ENCODE assay signal across 17 cellular contexts in the genomic region with DNA sequence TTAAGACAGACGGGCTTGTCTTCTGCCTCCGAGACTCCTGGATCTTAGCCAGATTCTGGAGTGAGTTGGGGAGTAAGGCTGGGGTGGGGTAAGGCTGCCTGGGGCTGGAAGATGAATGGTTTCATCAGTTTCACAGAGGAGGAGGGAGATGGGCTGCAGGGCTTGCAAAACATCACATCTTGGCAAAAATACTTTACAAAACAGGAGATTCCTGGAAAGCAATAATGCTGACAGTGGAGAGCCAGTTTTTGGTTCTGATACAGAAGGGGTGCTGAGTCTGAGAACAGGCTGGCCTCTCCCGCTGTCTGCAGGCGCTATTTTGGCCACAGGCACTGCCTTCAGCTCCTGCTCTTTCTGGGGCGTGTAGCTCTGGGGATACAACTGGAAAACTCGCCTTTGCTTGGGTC.
A peak's percentile ranks its signal among the peaks of the same experiment; 100 is the strongest.
DNase-seq lines count a peak whose midpoint lies in the region; ATAC-seq, FAIRE-seq and TF ChIP-seq lines count a peak whose summit lies in the region.
"Had no signal": no experiment of that assay in that cellular context is flagged by ENCODE, and none has a peak within 500 bp of the region (broad histone marks: within the 10 kb centered on the region; RNA-seq: fewer than 3 reads in every experiment).

No MANE protein-coding gene starts in this region.

- peak; percentile 25 for DNase-seq in GM03348 (ENCODE audit: low spot score)
- DNase-seq in bronchial epithelial cell (ENCODE audit: low read depth): peak; percentile 3
- peak; percentile 61 for DNase-seq in left ventricle myocardium superior
- peak; percentile 51 to 72 (median 59) for DNase-seq in ovary
- no peak for DNase-seq in DMS114 treated with DMSO at 0.1 percent for 48 hours (lab: John Stamatoyannopoulos, UW; ENCODE audit: unreplicated experiment)
- no peak for DNase-seq in NCI-H774 (lab: John Stamatoyannopoulos, UW)
- DNase-seq in activated CD4-positive, alpha-beta T cell treated with anti-CD3 and anti-CD28 coated beads, Interleukin-2, amount 10 ng/mL, durations not matched to agents 7 days and 5 days: no peak
- DNase-seq: activated CD4-positive, alpha-beta T cell treated with anti-CD3 and anti-CD28 coated beads, Interleukin-2, amount 50 U/mL, for 48 hours; DMS53; endodermal cell; mesendoderm; NCI-H2081; pancreas; stimulated activated CD4-positive, alpha-beta T cell treated with anti-CD3 and anti-CD28 coated beads, Interleukin-15, amount 100 ng/mL, for 24 hours had no signal

- POLR2A ChIA-PET in activated CD4-positive, alpha-beta T cell treated with anti-CD3 and anti-CD28 coated beads, Interleukin-2, amount 10 ng/mL, durations not matched to agents 7 days and 5 days (lab: Charles Lee): no interaction called here

- H3K9me3 Mint-ChIP-seq in activated CD4-positive, alpha-beta T cell treated with anti-CD3 and anti-CD28 coated beads, Interleukin-2, amount 10 ng/mL, durations not matched to agents 7 days and 5 days: peaks cover 6% of the 10 kb centered on the region
- H3K9me3 Mint-ChIP-seq: activated T-helper 17 cell treated with anti-CD3 and anti-CD28 coated beads, Interleukin-2, amount 50 U/mL, for 72 hours had no signal

- FAIRE-seq in bronchial epithelial cell (lab: Jason Lieb, UNC): no peak
- FAIRE-seq: pancreas had no signal

- TF ChIP-seq EP300 in ovary (IDR thresholded peaks at IDR 0.05): no peak

- intact Hi-C loops in left ventricle myocardium superior (cut with micrococcal nuclease): no loop called here
- intact Hi-C loops in ovary (cut with DNase I): no loop called here

- CTCF ChIA-PET in activated CD4-positive, alpha-beta T cell treated with anti-CD3 and anti-CD28 coated beads, Interleukin-2, amount 10 ng/mL, durations not matched to agents 7 days and 5 days (lab: Charles Lee): no interaction called here

- TF ChIP-seq POLR2A in ovary (IDR thresholded peaks at IDR 0.05): no peak

- no peaks in the 10 kb centered on the region for H3K27me3 Mint-ChIP-seq in activated CD4-positive, alpha-beta T cell treated with anti-CD3 and anti-CD28 coated beads, Interleukin-2, amount 10 ng/mL, durations not matched to agents 7 days and 5 days
- H3K27me3 Mint-ChIP-seq: activated T-helper 17 cell treated with anti-CD3 and anti-CD28 coated beads, Interleukin-2, amount 50 U/mL, for 72 hours had no signal

- H3K27me3 ChIP-seq in bronchial epithelial cell (ENCODE audit: control insufficient read depth, insufficient read depth, low read length) (no peaks in the 10 kb centered on the region), ovary (no peaks in the 10 kb centered on the region)
- H3K27me3 ChIP-seq: pancreas had no signal

- no peaks in the 10 kb centered on the region for H3K9me3 ChIP-seq in ovary
- H3K9me3 ChIP-seq: pancreas, thoracic aorta had no signal

- H3K27ac Mint-ChIP-seq in activated CD4-positive, alpha-beta T cell treated with anti-CD3 and anti-CD28 coated beads, Interleukin-2, amount 10 ng/mL, durations not matched to agents 7 days and 5 days: no peak overlapping the region
- H3K27ac Mint-ChIP-seq: activated T-helper 17 cell treated with anti-CD3 and anti-CD28 coated beads, Interleukin-2, amount 50 U/mL, for 72 hours; endodermal cell had no signal

- no peaks in the 10 kb centered on the region for H3K36me3 ChIP-seq in bronchial epithelial cell (ENCODE audit: control insufficient read depth, insufficient read depth, low read length)
- H3K36me3 ChIP-seq in ovary: no peaks in the 10 kb centered on the region
- H3K36me3 ChIP-seq: pancreas, thoracic aorta had no signal

- H3K4me1 Mint-ChIP-seq in activated CD4-positive, alpha-beta T cell treated with anti-CD3 and anti-CD28 coated beads, Interleukin-2, amount 10 ng/mL, durations not matched to agents 7 days and 5 days: peaks cover 2% of the 10 kb centered on the region
- H3K4me1 Mint-ChIP-seq: endodermal cell had no signal

- H3K36me3 Mint-ChIP-seq in activated CD4-positive, alpha-beta T cell treated with anti-CD3 and anti-CD28 coated beads, Interleukin-2, amount 10 ng/mL, durations not matched to agents 7 days and 5 days (ENCODE audit: low read depth): no peaks in the 10 kb centered on the region

- 6 to 13% (median 9%) methylated on average over 6 of the region's 6 CpGs for WGBS in ovary, 3 donors

- no peak for TF ChIP-seq CTCF in bronchial epithelial cell (IDR thresholded peaks at IDR 0.05; ENCODE audit: insufficient read depth, low read length, severe bottlenecking)
- no peak for TF ChIP-seq CTCF in ovary (IDR thresholded peaks at IDR 0.05)

- ATAC-seq in left ventricle myocardium superior: peak; percentile 96
- ATAC-seq in GM18511 (IDR thresholded peaks at IDR 0.05; ENCODE audit: unreplicated experiment): no peak
- ATAC-seq: activated T-helper 17 cell treated with anti-CD3 and anti-CD28 coated beads, Interleukin-2, amount 50 U/mL, for 72 hours had no signal

- no peak overlapping the region for H3K4me3 Mint-ChIP-seq in activated CD4-positive, alpha-beta T cell treated with anti-CD3 and anti-CD28 coated beads, Interleukin-2, amount 10 ng/mL, durations not matched to agents 7 days and 5 days
- H3K4me3 Mint-ChIP-seq: activated T-helper 17 cell treated with anti-CD3 and anti-CD28 coated beads, Interleukin-2, amount 50 U/mL, for 72 hours; endodermal cell had no signal

- no peak overlapping the region for H3K27ac ChIP-seq in ovary
- H3K27ac ChIP-seq: pancreas, thoracic aorta had no signal

- peaks cover 6% of the 10 kb centered on the region for H3K4me1 ChIP-seq in ovary (ENCODE audit: insufficient read depth)
- H3K4me1 ChIP-seq: pancreas had no signal

- no peak overlapping the region for H3K4me3 ChIP-seq in bronchial epithelial cell (ENCODE audit: low read depth, low read length)
- no peak overlapping the region for H3K4me3 ChIP-seq in ovary
- H3K4me3 ChIP-seq: pancreas, thoracic aorta had no signal

Comparison
In these comparisons a context has a peak if more than half of its experiments do, and no peak if none do; other contexts are left out.
1. DNase-seq: peak in GM03348 (single experiment), bronchial epithelial cell (single experiment), left ventricle myocardium superior (single experiment) and ovary (5 of 5); none in DMS114 treated with DMSO at 0.1 percent for 48 hours (single experiment), NCI-H774 (single experiment) and activated CD4-positive, alpha-beta T cell treated with anti-CD3 and anti-CD28 coated beads, Interleukin-2, amount 10 ng/mL, durations not matched to agents 7 days and 5 days (single experiment).